In the genomic region with DNA sequence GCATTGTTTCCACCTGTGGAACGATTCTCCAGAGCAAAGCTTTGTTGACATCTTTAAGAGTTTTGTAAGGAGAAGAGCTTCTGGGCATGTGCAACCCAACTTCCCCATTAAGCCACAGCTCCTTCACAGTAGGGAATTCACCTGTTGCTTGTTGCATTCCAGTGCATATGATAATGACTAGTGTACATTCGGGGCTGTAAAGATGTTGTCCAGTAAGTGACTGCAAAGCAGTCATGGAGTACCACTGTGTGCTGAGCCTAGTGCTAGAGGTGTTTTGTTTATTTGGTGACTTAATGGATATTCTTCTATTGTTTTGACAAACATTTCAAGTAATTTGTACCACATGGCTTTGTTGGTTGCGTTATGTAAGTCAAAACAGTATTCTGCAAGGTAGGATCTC, we compare ENCODE assay signal across 13 cellular contexts. TPM values are rescaled to one million over a fixed set of nuclear protein-coding genes. Genes with fewer than 3 reads are reported as not detected.
A peak's percentile ranks its signal among the peaks of the same experiment; 100 is the strongest.
DNase-seq lines count a peak whose midpoint lies in the region; ATAC-seq and TF ChIP-seq lines count a peak whose summit lies in the region.
"Had no signal": no experiment of that assay in that cellular context is flagged by ENCODE, and none has a peak within 500 bp of the region (broad histone marks: within the 10 kb centered on the region; RNA-seq: fewer than 3 reads in every experiment).

No MANE protein-coding gene starts in this region.

- peaks cover 3% of the 10 kb centered on the region for H3K36me3 Mint-ChIP-seq in progenitor cell of endocrine pancreas (ENCODE audit: insufficient read depth)

- H3K4me1 Mint-ChIP-seq in progenitor cell of endocrine pancreas (ENCODE audit: low read depth): peaks cover 12% of the 10 kb centered on the region

- TF ChIP-seq CTCF in left lung (IDR thresholded peaks at IDR 0.05) (no peak), progenitor cell of endocrine pancreas (IDR thresholded peaks at IDR 0.05; ENCODE audit: unreplicated experiment) (no peak)

- H3K27ac ChIP-seq in left lung: peak overlapping the region in 1 of 2 donors; percentile 9
- H3K27ac ChIP-seq: gastroesophageal sphincter had no signal

- ATAC-seq in GM21381 (IDR thresholded peaks at IDR 0.05; ENCODE audit: unreplicated experiment) (peak; percentile 45), HG03469 (IDR thresholded peaks at IDR 0.05; ENCODE audit: unreplicated experiment) (peak; percentile 36), left lung (peak; percentile 81), GM19328 (IDR thresholded peaks at IDR 0.05; ENCODE audit: unreplicated experiment) (no peak)
- ATAC-seq: gastroesophageal sphincter had no signal

- H3K9me3 Mint-ChIP-seq in progenitor cell of endocrine pancreas (ENCODE audit: low read depth): no peaks in the 10 kb centered on the region
- H3K9me3 Mint-ChIP-seq: activated CD4-positive, alpha-beta memory T cell treated with anti-CD3 and anti-CD28 coated beads, Interleukin-2, amount 10 ng/mL, durations not matched to agents 7 days and 5 days; CD14-positive monocyte had no signal

- H3K27ac Mint-ChIP-seq in progenitor cell of endocrine pancreas: no peak overlapping the region
- H3K27ac Mint-ChIP-seq: activated CD4-positive, alpha-beta memory T cell treated with anti-CD3 and anti-CD28 coated beads, Interleukin-2, amount 10 ng/mL, durations not matched to agents 7 days and 5 days had no signal

- H3K4me1 ChIP-seq in left lung: peaks cover 19 to 92% of the 10 kb centered on the region in 2 donors

- DNase-seq in CD1c-positive myeloid dendritic cell (ENCODE audit: extremely low spot score) (peak; percentile 33), left lung (no peak), progenitor cell of endocrine pancreas (ENCODE audit: low spot score, unreplicated experiment) (no peak), hypothalamus (lab: John Stamatoyannopoulos, UW) (no peak), middle frontal gyrus (ENCODE audit: extremely low spot score, low spot score) (no peak)
- DNase-seq: activated CD4-positive, alpha-beta memory T cell treated with anti-CD3 and anti-CD28 coated beads, Interleukin-2, amount 10 ng/mL, durations not matched to agents 7 days and 5 days; NCI-H1417 treated with DMSO at 0.1 percent for 48 hours; substantia nigra had no signal

- no peak overlapping the region for H3K4me3 Mint-ChIP-seq in progenitor cell of endocrine pancreas (ENCODE audit: low read depth)
- H3K4me3 Mint-ChIP-seq: activated CD4-positive, alpha-beta memory T cell treated with anti-CD3 and anti-CD28 coated beads, Interleukin-2, amount 10 ng/mL, durations not matched to agents 7 days and 5 days; CD14-positive monocyte had no signal

- H3K27me3 ChIP-seq in left lung: no peaks in the 10 kb centered on the region
- H3K27me3 ChIP-seq: gastroesophageal sphincter had no signal

- no peaks in the 10 kb centered on the region for H3K27me3 Mint-ChIP-seq in progenitor cell of endocrine pancreas
- H3K27me3 Mint-ChIP-seq: activated CD4-positive, alpha-beta memory T cell treated with anti-CD3 and anti-CD28 coated beads, Interleukin-2, amount 10 ng/mL, durations not matched to agents 7 days and 5 days had no signal

- H3K9me3 ChIP-seq in left lung: no peaks in the 10 kb centered on the region
- H3K9me3 ChIP-seq: gastroesophageal sphincter had no signal

- intact Hi-C loops in left lung (cut with DNase I): no loop called here

- H3K36me3 ChIP-seq in left lung: peaks cover 0 to 4% of the 10 kb centered on the region in 2 donors
- H3K36me3 ChIP-seq: gastroesophageal sphincter had no signal

- H3K4me3 ChIP-seq in left lung: no peak overlapping the region
- H3K4me3 ChIP-seq: gastroesophageal sphincter had no signal

RNA-seq across cellular contexts. Expression of gene UGCG, which starts 12.8 kb away (rescaled TPM):
- total RNA-seq in left lung (10 to 100 TPM; 29.0 to 42.1 TPM), progenitor cell of endocrine pancreas (26.8 and 27.7 TPM in 2 replicates)
